In the genomic region with DNA sequence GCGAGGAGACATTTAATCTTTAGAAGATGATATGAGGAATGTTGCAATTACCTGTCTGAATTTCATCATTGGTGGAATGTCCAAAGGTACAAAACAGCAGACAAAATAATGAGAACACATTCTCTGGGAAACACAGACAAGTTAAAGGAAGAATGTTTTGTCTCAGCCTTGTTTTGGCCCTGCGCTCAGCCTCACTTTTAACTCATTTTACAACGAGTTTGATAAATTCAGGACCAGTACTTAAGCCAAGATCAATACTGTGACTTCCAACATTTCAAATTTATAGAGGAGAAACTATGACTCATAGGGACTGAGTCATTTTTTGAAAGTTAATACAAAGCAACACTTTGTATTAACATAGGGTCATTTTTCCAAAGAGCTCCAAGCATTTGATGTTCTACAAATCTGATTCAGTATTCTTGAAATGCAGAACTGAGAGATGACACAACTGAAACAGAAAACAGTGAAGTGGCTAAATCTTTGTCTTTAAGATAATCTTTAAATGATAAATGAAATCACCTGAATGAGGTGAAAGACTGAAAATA, we compare ENCODE assay signal across 9 cellular contexts.
DNase-seq lines count a peak whose midpoint lies in the region; ATAC-seq, FAIRE-seq and TF ChIP-seq lines count a peak whose summit lies in the region.
"Had no signal": no experiment of that assay in that cellular context is flagged by ENCODE, and none has a peak within 500 bp of the region (broad histone marks: within the 10 kb centered on the region; RNA-seq: fewer than 3 reads in every experiment).

No MANE protein-coding gene starts in this region.

- DNase-seq in PC-9 (peak; percentile 17 to 88), HepG2 (ENCODE audit: low spot score) (peak; percentile 2), NCI-H1417 (lab: John Stamatoyannopoulos, UW) (no peak), NCI-H2196 treated with DMSO at 0.1 percent for 48 hours (lab: John Stamatoyannopoulos, UW; ENCODE audit: unreplicated experiment) (no peak), GM10248 (ENCODE audit: extremely low spot score) (no peak), osteocyte (ENCODE audit: extremely low spot score, unreplicated experiment) (no peak)
- DNase-seq: activated naive CD4-positive, alpha-beta T cell had no signal

- no peak for TF ChIP-seq RAD21 in HepG2 (CRISPR knock-in tag; IDR thresholded peaks at IDR 0.05)

- ATAC-seq in GM18517 (IDR thresholded peaks at IDR 0.05; ENCODE audit: unreplicated experiment) (peak; percentile 65), HG02840 (IDR thresholded peaks at IDR 0.05; ENCODE audit: low FRiP score, unreplicated experiment) (peak; percentile 53), HepG2 (no peak)

- H3K27me3 Mint-ChIP-seq in osteocyte (ENCODE audit: unreplicated experiment) = no peaks in the 10 kb centered on the region

- H3K4me1 Mint-ChIP-seq in osteocyte (ENCODE audit: unreplicated experiment) = peaks cover 6% of the 10 kb centered on the region

- H3K4me1 ChIP-seq in PC-9 (replicated peaks; ENCODE audit: insufficient read depth) = peaks cover 19% of the 10 kb centered on the region
- no peaks in the 10 kb centered on the region for H3K4me1 ChIP-seq in HepG2 (ENCODE audit: insufficient read depth, low read length)

- H3K4me3 ChIP-seq in PC-9 (peak overlapping the region; percentile 39; the same call in 1 of the 2 replicates), HepG2 (replicated peaks in 1 of 3; ENCODE audit: insufficient read depth in 1 of 3, low read depth in 2 of 3, low read length in 3 of 3) (no peak overlapping the region)

- H3K36me3 ChIP-seq in PC-9 (ENCODE audit: low read depth) (no peaks in the 10 kb centered on the region), HepG2 (replicated peaks in 1 of 2; ENCODE audit: control insufficient read depth in 1 of 2, insufficient read depth in 2 of 2, low read length in 2 of 2) (no peaks in the 10 kb centered on the region)

- H3K9me2 ChIP-seq in PC-9 (ENCODE audit: insufficient read depth) = no peaks in the 10 kb centered on the region

- no peak for TF ChIP-seq CTCF in PC-9 (conservative IDR thresholded peaks at IDR 0.05)
- TF ChIP-seq CTCF in HepG2 (CRISPR knock-in tag; IDR thresholded peaks at IDR 0.05) = no peak
- TF ChIP-seq CTCF in GM10248 (IDR thresholded peaks at IDR 0.05; ENCODE audit: control extremely low read depth, extremely low read depth, low read depth, missing control alignments) = no peak
- no peak for TF ChIP-seq CTCF in osteocyte (IDR thresholded peaks at IDR 0.05)

- no peaks in the 10 kb centered on the region for H3K27me3 ChIP-seq in PC-9 (ENCODE audit: insufficient read depth, low read depth)
- no peaks in the 10 kb centered on the region for H3K27me3 ChIP-seq in HepG2 (ENCODE audit: control insufficient read depth in 1 of 2, insufficient read depth in 2 of 2, low read length in 2 of 2)

- H3F3A ChIP-seq in PC-9 (ENCODE audit: insufficient read depth, low read depth) = peaks cover 16% of the 10 kb centered on the region

- peak overlapping the region; percentile 81 for H2AFZ ChIP-seq in PC-9
- H2AFZ ChIP-seq in HepG2 (ENCODE audit: low read length) = no peak overlapping the region

- H3K4me2 ChIP-seq in PC-9 (peak overlapping the region; percentile 57), HepG2 (ENCODE audit: low read depth, low read length) (no peak overlapping the region)

- H3K27ac ChIP-seq in PC-9 (peak overlapping the region; percentile 98), HepG2 (ENCODE audit: extremely low read length, insufficient read depth, low read length) (no peak overlapping the region)

- intact Hi-C loops in PC-9 (cut with micrococcal nuclease; ENCODE audit: unreplicated experiment) = no loop called here
- intact Hi-C loops in HepG2 (cut with micrococcal nuclease; ENCODE audit: unreplicated experiment) = no loop called here

- H3K79me2 ChIP-seq in PC-9 (ENCODE audit: low read depth) (no peaks in the 10 kb centered on the region), HepG2 (ENCODE audit: insufficient read depth, low read length) (no peaks in the 10 kb centered on the region)

- in situ Hi-C loops in HepG2 (cut with HindIII; ENCODE audit: extremely low pct_ligation_motif_present, low pct_unique_long_range_greater_than_20kb) = no loop called here

- CTCF ChIA-PET in PC-9 (lab: Charles Lee) = no interaction called here
- CTCF ChIA-PET in HepG2 (lab: Yijun Ruan, JAX; ENCODE audit: low intra/inter-chr PET ratio, low total read pairs) = no interaction called here
- CTCF ChIA-PET in GM10248 (lab: Yijun Ruan, JAX) = no interaction called here

- H4K20me1 ChIP-seq in PC-9 (ENCODE audit: insufficient read depth) (no peaks in the 10 kb centered on the region), HepG2 (ENCODE audit: insufficient read depth, low read length) (no peaks in the 10 kb centered on the region)

- BruUV-seq in PC-9 (replicated peaks; lab: Mats Ljungman, UMichigan) (no TSS peak), HepG2 (replicated peaks; lab: Mats Ljungman, UMichigan) (no TSS peak)

- no peaks in the 10 kb centered on the region for H3K36me3 Mint-ChIP-seq in osteocyte (ENCODE audit: unreplicated experiment)

- H3K27ac Mint-ChIP-seq in osteocyte (ENCODE audit: unreplicated experiment) = no peak overlapping the region

- TF ChIP-seq EP300 in HepG2 (IDR thresholded peaks at IDR 0.05; ENCODE audit: low read depth in 2 of 2, low read length in 2 of 2) (no peak), HepG2 (CRISPR knock-in tag; IDR thresholded peaks at IDR 0.05; ENCODE audit: borderline replicate concordance) (no peak)

- H3K9me3 ChIP-seq in PC-9 (ENCODE audit: insufficient read depth, low read depth) (peaks cover 26% of the 10 kb centered on the region), HepG2 (ENCODE audit: low read length) (peaks cover 49% of the 10 kb centered on the region)

- TF ChIP-seq POLR2A in HepG2 (IDR thresholded peaks at IDR 0.05; ENCODE audit: insufficient read depth in 1 of 2, low read depth in 2 of 2, low read length in 2 of 2) = no peak

- POLR2A ChIA-PET in PC-9 (lab: Charles Lee; ENCODE audit: unreplicated experiment) = interaction anchor here (0.7 kb wide), 1 partner anchor 17 kb away, joined by 5 read pairs; no protein-coding TSS in a partner anchor
- POLR2A ChIA-PET in HepG2 (lab: Yijun Ruan, JAX) = no interaction called here
- POLR2A ChIA-PET in GM10248 (lab: Yijun Ruan, JAX) = no interaction called here

- no peak overlapping the region for H3K9ac ChIP-seq in HepG2 (ENCODE audit: insufficient read depth, low read depth, low read length)

- FAIRE-seq in HepG2 (lab: Jason Lieb, UNC) = no peak

- peaks cover 7% of the 10 kb centered on the region for H3K9me3 Mint-ChIP-seq in osteocyte (ENCODE audit: unreplicated experiment)

- 21% methylated on average over 3 of the region's 3 CpGs for WGBS in HepG2 (ENCODE audit: low lambda C conversion rate)

- H3K4me3 Mint-ChIP-seq in osteocyte (ENCODE audit: unreplicated experiment) = no peak overlapping the region

TF ChIP-seq in HepG2, 621 proteins besides CTCF, POLR2A, EP300 and RAD21 (continues in another document):
- TF ChIP-seq SRSF4 (IDR thresholded peaks at IDR 0.05; ENCODE audit: low read depth, low read length, poor library complexity, severe bottlenecking) = no peak
- TF ChIP-seq ZNF644 (CRISPR knock-in tag; IDR thresholded peaks at IDR 0.05; ENCODE audit: low read depth) = no peak
- TF ChIP-seq GABPB1 (CRISPR knock-in tag; IDR thresholded peaks at IDR 0.05) = no peak
- TF ChIP-seq, protein P1, sequence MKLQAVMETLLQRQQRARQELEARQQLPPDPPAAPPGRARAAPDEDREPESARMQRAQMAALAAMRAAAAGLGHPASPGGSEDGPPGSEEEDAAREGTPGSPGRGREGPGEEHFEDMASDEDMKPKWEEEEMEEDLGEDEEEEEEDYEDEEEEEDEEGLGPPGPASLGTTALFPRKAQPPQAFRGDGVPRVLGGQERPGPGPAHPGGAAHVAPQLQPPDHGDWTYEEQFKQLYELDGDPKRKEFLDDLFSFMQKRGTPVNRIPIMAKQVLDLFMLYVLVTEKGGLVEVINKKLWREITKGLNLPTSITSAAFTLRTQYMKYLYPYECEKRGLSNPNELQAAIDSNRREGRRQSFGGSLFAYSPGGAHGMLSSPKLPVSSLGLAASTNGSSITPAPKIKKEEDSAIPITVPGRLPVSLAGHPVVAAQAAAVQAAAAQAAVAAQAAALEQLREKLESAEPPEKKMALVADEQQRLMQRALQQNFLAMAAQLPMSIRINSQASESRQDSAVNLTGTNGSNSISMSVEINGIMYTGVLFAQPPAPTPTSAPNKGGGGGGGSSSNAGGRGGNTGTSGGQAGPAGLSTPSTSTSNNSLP (IDR thresholded peaks at IDR 0.05; ENCODE audit: low read depth, low read length) = no peak
- TF ChIP-seq MED1 (CRISPR knock-in tag; IDR thresholded peaks at IDR 0.05) = no peak
- TF ChIP-seq, protein P2, sequence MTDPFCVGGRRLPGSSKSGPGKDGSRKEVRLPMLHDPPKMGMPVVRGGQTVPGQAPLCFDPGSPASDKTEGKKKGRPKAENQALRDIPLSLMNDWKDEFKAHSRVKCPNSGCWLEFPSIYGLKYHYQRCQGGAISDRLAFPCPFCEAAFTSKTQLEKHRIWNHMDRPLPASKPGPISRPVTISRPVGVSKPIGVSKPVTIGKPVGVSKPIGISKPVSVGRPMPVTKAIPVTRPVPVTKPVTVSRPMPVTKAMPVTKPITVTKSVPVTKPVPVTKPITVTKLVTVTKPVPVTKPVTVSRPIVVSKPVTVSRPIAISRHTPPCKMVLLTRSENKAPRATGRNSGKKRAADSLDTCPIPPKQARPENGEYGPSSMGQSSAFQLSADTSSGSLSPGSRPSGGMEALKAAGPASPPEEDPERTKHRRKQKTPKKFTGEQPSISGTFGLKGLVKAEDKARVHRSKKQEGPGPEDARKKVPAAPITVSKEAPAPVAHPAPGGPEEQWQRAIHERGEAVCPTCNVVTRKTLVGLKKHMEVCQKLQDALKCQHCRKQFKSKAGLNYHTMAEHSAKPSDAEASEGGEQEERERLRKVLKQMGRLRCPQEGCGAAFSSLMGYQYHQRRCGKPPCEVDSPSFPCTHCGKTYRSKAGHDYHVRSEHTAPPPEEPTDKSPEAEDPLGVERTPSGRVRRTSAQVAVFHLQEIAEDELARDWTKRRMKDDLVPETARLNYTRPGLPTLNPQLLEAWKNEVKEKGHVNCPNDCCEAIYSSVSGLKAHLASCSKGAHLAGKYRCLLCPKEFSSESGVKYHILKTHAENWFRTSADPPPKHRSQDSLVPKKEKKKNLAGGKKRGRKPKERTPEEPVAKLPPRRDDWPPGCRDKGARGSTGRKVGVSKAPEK (CRISPR knock-in tag; IDR thresholded peaks at IDR 0.05; ENCODE audit: borderline replicate concordance) = no peak
- no peak for TF ChIP-seq LCORL (IDR thresholded peaks at IDR 0.05)
- no peak for TF ChIP-seq LCORL (CRISPR knock-in tag; IDR thresholded peaks at IDR 0.05)
- TF ChIP-seq, protein P3, sequence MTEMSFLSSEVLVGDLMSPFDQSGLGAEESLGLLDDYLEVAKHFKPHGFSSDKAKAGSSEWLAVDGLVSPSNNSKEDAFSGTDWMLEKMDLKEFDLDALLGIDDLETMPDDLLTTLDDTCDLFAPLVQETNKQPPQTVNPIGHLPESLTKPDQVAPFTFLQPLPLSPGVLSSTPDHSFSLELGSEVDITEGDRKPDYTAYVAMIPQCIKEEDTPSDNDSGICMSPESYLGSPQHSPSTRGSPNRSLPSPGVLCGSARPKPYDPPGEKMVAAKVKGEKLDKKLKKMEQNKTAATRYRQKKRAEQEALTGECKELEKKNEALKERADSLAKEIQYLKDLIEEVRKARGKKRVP (CRISPR knock-in tag; IDR thresholded peaks at IDR 0.05) = peak in 1 of 2 experiments; percentile 79; a peak in 2 of 4 replicates

Comparison
In these comparisons a context has a peak if more than half of its experiments do, and no peak if none do; other contexts are left out.
1. DNase-seq: peak in PC-9 (2 of 2) and HepG2 (single experiment); none in NCI-H1417 (0 of 3), NCI-H2196 treated with DMSO at 0.1 percent for 48 hours (single experiment), GM10248 (single experiment) and osteocyte (single experiment).